ENCODE assay signal across 8 cellular contexts in genomic region chr11:30917859-30918478, GRCh38.
A peak's percentile ranks its signal among the peaks of the same experiment; 100 is the strongest.
DNase-seq lines count a peak whose midpoint lies in the region; ATAC-seq and TF ChIP-seq lines count a peak whose summit lies in the region.

No MANE protein-coding gene starts in this region.

- DNase-seq in AG09309 (ENCODE audit: low read depth) (no peak), NCI-H2107 treated with DMSO at 0.1 percent for 48 hours (lab: John Stamatoyannopoulos, UW; ENCODE audit: unreplicated experiment) (peak; percentile 28), astrocyte of the hippocampus (ENCODE audit: low read depth, low spot score) (peak; percentile 79), inferior parietal cortex (ENCODE audit: extremely low spot score) (peak; percentile 90), transverse colon (no peak), T-helper 9 cell (no peak)

- no peaks in the 10 kb centered on the region for H3K36me3 ChIP-seq in transverse colon

- TF ChIP-seq CTCF in AG09309 (IDR thresholded peaks at IDR 0.05; ENCODE audit: control insufficient read depth, insufficient read depth, low read depth, low read length, missing control alignments) (peak; percentile 48), transverse colon (IDR thresholded peaks at IDR 0.05) (peak; percentile 50 to 71 (median 57))

- intact Hi-C loops in transverse colon (cut with DNase I; ENCODE audit: low total_unique reads), result no loop called here

- no peak for TF ChIP-seq EP300 in transverse colon (IDR thresholded peaks at IDR 0.05; ENCODE audit: low read depth)

- no peak overlapping the region for H3K27ac ChIP-seq in transverse colon

- no peaks in the 10 kb centered on the region for H3K4me1 ChIP-seq in transverse colon

- WGBS in transverse colon (ENCODE audit: low coverage in 1 of 2), 2 donors, result 11 to 13% methylated on average over 6 of the region's 6 CpGs

- H3K9me3 ChIP-seq in transverse colon, result no peaks in the 10 kb centered on the region

- H3K4me3 ChIP-seq in AG09309 (ENCODE audit: control insufficient read depth, low read depth, low read length), result no peak overlapping the region
- no peak overlapping the region for H3K4me3 ChIP-seq in transverse colon

- no peak for TF ChIP-seq POLR2A in transverse colon (IDR thresholded peaks at IDR 0.05)

- no peaks in the 10 kb centered on the region for H3K27me3 ChIP-seq in transverse colon

- ATAC-seq in GM18498 (IDR thresholded peaks at IDR 0.05; ENCODE audit: unreplicated experiment), result peak; percentile 69
- peak; percentile 61 for ATAC-seq in HG02884 (IDR thresholded peaks at IDR 0.05; ENCODE audit: unreplicated experiment)

- in situ Hi-C loops in transverse colon (cut with MboI; ENCODE audit: low pct_ligation_motif_present in 1 of 4, low pct_unique_long_range_greater_than_20kb in 1 of 4, low sequenced_read_pairs in 3 of 4), result loop anchor here in 3 of 4 donors (10.0 to 25.0 kb wide), 3 partner anchors 553 to 573 kb away; no protein-coding TSS in a partner anchor

Comparison
In these comparisons a context has a peak if more than half of its experiments do, and no peak if none do; other contexts are left out.
1. DNase-seq: peak in NCI-H2107 treated with DMSO at 0.1 percent for 48 hours (single experiment), astrocyte of the hippocampus (single experiment) and inferior parietal cortex (single experiment); none in AG09309 (single experiment), transverse colon (single experiment) and T-helper 9 cell (single experiment).